ENCODE assay signal across 1 cellular context in the genomic region with DNA sequence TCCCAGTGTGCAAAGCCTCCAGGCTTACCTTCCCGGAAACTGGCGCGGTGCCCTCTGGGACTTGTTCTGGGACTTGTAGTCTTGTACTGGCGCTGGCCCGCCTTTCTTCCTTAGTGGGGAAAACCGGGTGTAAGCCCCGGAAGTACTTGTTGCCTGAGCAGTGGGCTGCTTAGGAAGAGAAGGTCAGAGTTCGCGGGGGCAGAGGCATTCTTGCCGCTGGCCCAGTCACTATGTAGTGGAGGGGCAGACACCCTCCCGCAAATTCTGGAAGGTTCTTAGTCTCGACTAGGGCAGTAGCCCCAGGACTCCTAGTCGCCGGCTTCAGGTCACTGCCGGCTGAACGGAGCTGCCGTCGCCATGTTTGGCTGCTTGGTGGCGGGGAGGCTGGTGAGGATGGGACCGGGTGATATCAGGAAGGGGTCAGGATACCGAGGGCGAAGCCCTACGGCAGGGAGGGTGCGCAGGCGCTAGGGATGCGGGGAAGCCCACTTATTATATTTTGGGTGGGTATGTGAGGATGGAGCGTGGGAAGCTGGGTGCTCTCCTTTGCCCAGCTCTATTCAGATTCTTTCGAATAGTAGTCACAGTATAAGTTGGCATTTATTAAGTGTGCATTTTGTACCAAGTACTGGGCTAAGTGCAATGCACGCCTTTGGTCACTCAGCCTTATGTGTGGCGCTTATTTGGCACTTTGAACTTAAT.
TF ChIP-seq lines count a peak whose summit lies in the region.

A gene with protein sequence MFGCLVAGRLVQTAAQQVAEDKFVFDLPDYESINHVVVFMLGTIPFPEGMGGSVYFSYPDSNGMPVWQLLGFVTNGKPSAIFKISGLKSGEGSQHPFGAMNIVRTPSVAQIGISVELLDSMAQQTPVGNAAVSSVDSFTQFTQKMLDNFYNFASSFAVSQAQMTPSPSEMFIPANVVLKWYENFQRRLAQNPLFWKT (plus strand): TSS at position 149 of the 702 bp plus-strand sequence. CDS start 209 bp downstream, at position 358.

TF ChIP-seq in GM12878, 131 proteins besides CTCF, POLR2A, EP300 and RAD21 (continued from another document):
- TF ChIP-seq EGR1 (IDR thresholded peaks at IDR 0.05; ENCODE audit: borderline replicate concordance in 1 of 2, low read depth in 2 of 2, low read length in 2 of 2) = peak in 1 of 2 experiments; percentile 63; a peak in 1 of 3 replicates
- TF ChIP-seq MEF2B (IDR thresholded peaks at IDR 0.05; ENCODE audit: partially characterized antibody, poor library complexity, severe bottlenecking) = peak; percentile 48
- TF ChIP-seq, protein P1, sequence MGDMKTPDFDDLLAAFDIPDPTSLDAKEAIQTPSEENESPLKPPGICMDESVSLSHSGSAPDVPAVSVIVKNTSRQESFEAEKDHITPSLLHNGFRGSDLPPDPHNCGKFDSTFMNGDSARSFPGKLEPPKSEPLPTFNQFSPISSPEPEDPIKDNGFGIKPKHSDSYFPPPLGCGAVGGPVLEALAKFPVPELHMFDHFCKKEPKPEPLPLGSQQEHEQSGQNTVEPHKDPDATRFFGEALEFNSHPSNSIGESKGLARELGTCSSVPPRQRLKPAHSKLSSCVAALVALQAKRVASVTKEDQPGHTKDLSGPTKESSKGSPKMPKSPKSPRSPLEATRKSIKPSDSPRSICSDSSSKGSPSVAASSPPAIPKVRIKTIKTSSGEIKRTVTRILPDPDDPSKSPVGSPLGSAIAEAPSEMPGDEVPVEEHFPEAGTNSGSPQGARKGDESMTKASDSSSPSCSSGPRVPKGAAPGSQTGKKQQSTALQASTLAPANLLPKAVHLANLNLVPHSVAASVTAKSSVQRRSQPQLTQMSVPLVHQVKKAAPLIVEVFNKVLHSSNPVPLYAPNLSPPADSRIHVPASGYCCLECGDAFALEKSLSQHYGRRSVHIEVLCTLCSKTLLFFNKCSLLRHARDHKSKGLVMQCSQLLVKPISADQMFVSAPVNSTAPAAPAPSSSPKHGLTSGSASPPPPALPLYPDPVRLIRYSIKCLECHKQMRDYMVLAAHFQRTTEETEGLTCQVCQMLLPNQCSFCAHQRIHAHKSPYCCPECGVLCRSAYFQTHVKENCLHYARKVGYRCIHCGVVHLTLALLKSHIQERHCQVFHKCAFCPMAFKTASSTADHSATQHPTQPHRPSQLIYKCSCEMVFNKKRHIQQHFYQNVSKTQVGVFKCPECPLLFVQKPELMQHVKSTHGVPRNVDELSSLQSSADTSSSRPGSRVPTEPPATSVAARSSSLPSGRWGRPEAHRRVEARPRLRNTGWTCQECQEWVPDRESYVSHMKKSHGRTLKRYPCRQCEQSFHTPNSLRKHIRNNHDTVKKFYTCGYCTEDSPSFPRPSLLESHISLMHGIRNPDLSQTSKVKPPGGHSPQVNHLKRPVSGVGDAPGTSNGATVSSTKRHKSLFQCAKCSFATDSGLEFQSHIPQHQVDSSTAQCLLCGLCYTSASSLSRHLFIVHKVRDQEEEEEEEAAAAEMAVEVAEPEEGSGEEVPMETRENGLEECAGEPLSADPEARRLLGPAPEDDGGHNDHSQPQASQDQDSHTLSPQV (IDR thresholded peaks at IDR 0.05) = 0 out of 2 replicates have a peak, but pooled peaks have one; percentile 11
- peak; percentile 43 for TF ChIP-seq KLF5 (IDR thresholded peaks at IDR 0.05; ENCODE audit: partially characterized antibody)
- peak; percentile 93 for TF ChIP-seq CHD2 (IDR thresholded peaks at IDR 0.05; ENCODE audit: borderline replicate concordance, low read depth, low read length)
- TF ChIP-seq RCOR1 (conservative IDR thresholded peaks at IDR 0.05; ENCODE audit: low read depth, low read length) = peak; percentile 77; the same call in 1 of the 2 replicates
- no peak for TF ChIP-seq PBX3 (IDR thresholded peaks at IDR 0.05; ENCODE audit: insufficient replicate concordance, low read depth, low read length)
- TF ChIP-seq, protein P2, sequence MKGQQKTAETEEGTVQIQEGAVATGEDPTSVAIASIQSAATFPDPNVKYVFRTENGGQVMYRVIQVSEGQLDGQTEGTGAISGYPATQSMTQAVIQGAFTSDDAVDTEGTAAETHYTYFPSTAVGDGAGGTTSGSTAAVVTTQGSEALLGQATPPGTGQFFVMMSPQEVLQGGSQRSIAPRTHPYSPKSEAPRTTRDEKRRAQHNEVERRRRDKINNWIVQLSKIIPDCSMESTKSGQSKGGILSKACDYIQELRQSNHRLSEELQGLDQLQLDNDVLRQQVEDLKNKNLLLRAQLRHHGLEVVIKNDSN (IDR thresholded peaks at IDR 0.05; ENCODE audit: borderline replicate concordance, extremely low read length, insufficient read depth, low read depth, low read length) = no peak
- peak in 1 of 2 experiments; percentile 26; a peak in 1 of 4 replicates for TF ChIP-seq BHLHE40 (IDR thresholded peaks at IDR 0.05; ENCODE audit: borderline replicate concordance in 1 of 2, low read depth in 2 of 2, low read length in 1 of 2)
- TF ChIP-seq CBX5 (IDR thresholded peaks at IDR 0.05; ENCODE audit: low read depth) = peak; percentile 74
- TF ChIP-seq HDGF (IDR thresholded peaks at IDR 0.05) = peak; percentile 84
- TF ChIP-seq FOXM1 (IDR thresholded peaks at IDR 0.05; ENCODE audit: low read depth, low read length) = no peak
- TF ChIP-seq ATF7 (IDR thresholded peaks at IDR 0.05; ENCODE audit: low read depth) = peak; percentile 36; the same call in 1 of the 2 replicates
- 0 out of 2 replicates have a peak, but pooled peaks have one; percentile 31 for TF ChIP-seq MEF2A (IDR thresholded peaks at IDR 0.05; ENCODE audit: insufficient read depth, low read depth, low read length)
- peak; percentile 80 for TF ChIP-seq ESRRA (IDR thresholded peaks at IDR 0.05; ENCODE audit: low read length)
- TF ChIP-seq, protein P3, sequence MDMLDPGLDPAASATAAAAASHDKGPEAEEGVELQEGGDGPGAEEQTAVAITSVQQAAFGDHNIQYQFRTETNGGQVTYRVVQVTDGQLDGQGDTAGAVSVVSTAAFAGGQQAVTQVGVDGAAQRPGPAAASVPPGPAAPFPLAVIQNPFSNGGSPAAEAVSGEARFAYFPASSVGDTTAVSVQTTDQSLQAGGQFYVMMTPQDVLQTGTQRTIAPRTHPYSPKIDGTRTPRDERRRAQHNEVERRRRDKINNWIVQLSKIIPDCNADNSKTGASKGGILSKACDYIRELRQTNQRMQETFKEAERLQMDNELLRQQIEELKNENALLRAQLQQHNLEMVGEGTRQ (IDR thresholded peaks at IDR 0.05; ENCODE audit: borderline replicate concordance, low read depth, low read length) = no peak
- TF ChIP-seq PKNOX1 (IDR thresholded peaks at IDR 0.05) = no peak
- TF ChIP-seq, protein P4, sequence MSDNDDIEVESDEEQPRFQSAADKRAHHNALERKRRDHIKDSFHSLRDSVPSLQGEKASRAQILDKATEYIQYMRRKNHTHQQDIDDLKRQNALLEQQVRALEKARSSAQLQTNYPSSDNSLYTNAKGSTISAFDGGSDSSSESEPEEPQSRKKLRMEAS (IDR thresholded peaks at IDR 0.05; ENCODE audit: low read depth, low read length) = no peak
- TF ChIP-seq, protein P5, sequence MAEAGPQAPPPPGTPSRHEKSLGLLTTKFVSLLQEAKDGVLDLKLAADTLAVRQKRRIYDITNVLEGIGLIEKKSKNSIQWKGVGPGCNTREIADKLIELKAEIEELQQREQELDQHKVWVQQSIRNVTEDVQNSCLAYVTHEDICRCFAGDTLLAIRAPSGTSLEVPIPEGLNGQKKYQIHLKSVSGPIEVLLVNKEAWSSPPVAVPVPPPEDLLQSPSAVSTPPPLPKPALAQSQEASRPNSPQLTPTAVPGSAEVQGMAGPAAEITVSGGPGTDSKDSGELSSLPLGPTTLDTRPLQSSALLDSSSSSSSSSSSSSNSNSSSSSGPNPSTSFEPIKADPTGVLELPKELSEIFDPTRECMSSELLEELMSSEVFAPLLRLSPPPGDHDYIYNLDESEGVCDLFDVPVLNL (IDR thresholded peaks at IDR 0.05; ENCODE audit: low read depth, low read length) = no peak
